In genomic region chr17:48478224-48479013, GRCh38 we compare ENCODE assay signal across 8 cellular contexts. TPM values are rescaled to one million over a fixed set of nuclear protein-coding genes. Genes with fewer than 3 reads are reported as not detected.
DNase-seq lines count a peak whose midpoint lies in the region; ATAC-seq, FAIRE-seq and TF ChIP-seq lines count a peak whose summit lies in the region.

No MANE protein-coding gene starts in this region.

- FAIRE-seq in D721Med (lab: Jason Lieb, UNC) = no peak

- peak overlapping the region; percentile 34 for H2BK20ac ChIP-seq in IMR-90 (ENCODE audit: low read depth, low read length)

- no peak overlapping the region for H3K4me2 ChIP-seq in IMR-90 (ENCODE audit: low read depth, low read length)

- H3K27ac ChIP-seq in IMR-90 (ENCODE audit: insufficient read depth, low read length) (no peak overlapping the region), WERI-Rb-1 (no peak overlapping the region)

- H3K56ac ChIP-seq in IMR-90 (ENCODE audit: extremely low read depth, insufficient read depth, low read length) = no peak overlapping the region

- H2BK15ac ChIP-seq in IMR-90 (ENCODE audit: low read depth, low read length) = peak overlapping the region; percentile 37; the same call in 1 of the 3 replicates

- H2BK5ac ChIP-seq in IMR-90 (ENCODE audit: low read depth, low read length, poor library complexity, severe bottlenecking) = no peak overlapping the region

- no TSS peak for BruUV-seq in IMR-90 (replicated peaks; lab: Mats Ljungman, UMichigan)

- POLR2A ChIA-PET in IMR-90 (lab: Charles Lee; ENCODE audit: unreplicated experiment) = no interaction called here

- ATAC-seq in GM21381 (IDR thresholded peaks at IDR 0.05; ENCODE audit: unreplicated experiment) = peak; percentile 91
- no peak for ATAC-seq in IMR-90 (ENCODE audit: low read depth)

- peaks cover 0 to 14% of the 10 kb centered on the region in 2 experiments; a peak in 2 of 4 replicates for H3K79me1 ChIP-seq in IMR-90 (ENCODE audit: low read depth in 1 of 2, low read length in 2 of 2)

- H3K18ac ChIP-seq in IMR-90 (ENCODE audit: low read depth, low read length) = no peak overlapping the region

- TF ChIP-seq CTCF in GM13976 (IDR thresholded peaks at IDR 0.05; ENCODE audit: borderline replicate concordance, control extremely low read depth, extremely low read depth, insufficient read depth, missing control alignments) (no peak), IMR-90 (conservative IDR thresholded peaks at IDR 0.05; ENCODE audit: low read depth, low read length) (no peak), epithelial cell of esophagus (IDR thresholded peaks at IDR 0.05; ENCODE audit: insufficient read depth, low read depth, low read length, missing control alignments) (peak; percentile 9), D721Med (IDR thresholded peaks at IDR 0.05; ENCODE audit: insufficient read depth, missing control alignments) (no peak), WERI-Rb-1 (IDR thresholded peaks at IDR 0.05; ENCODE audit: low read depth, low read length) (no peak)

- DNase-seq in GM13976 (ENCODE audit: low spot score) (peak; percentile 74), IMR-90 (no peak), epithelial cell of esophagus (ENCODE audit: low read depth) (no peak), D721Med (ENCODE audit: insufficient read length, low spot score) (no peak), islet precursor cell (no peak), WERI-Rb-1 (no peak), glomerular visceral epithelial cell (ENCODE audit: extremely low spot score) (no peak)

- H3K4ac ChIP-seq in IMR-90 (ENCODE audit: low read depth, low read length) = 0 out of 2 replicates have a peak overlapping the region, but pooled peaks have one; percentile 7

- no peak overlapping the region for H2AK9ac ChIP-seq in IMR-90 (replicated peaks; ENCODE audit: low read depth, low read length, poor library complexity)

- H2AK5ac ChIP-seq in IMR-90 (ENCODE audit: low read depth, low read length) = peak overlapping the region; percentile 48

- H3K36me3 ChIP-seq in IMR-90 (ENCODE audit: control insufficient read depth, insufficient read depth, low read length) (no peaks in the 10 kb centered on the region), WERI-Rb-1 (no peaks in the 10 kb centered on the region)

- H3K9me3 ChIP-seq in IMR-90 (ENCODE audit: control insufficient read depth, insufficient read depth, low read length) = no peaks in the 10 kb centered on the region
- peaks cover 7% of the 10 kb centered on the region for H3K9me3 ChIP-seq in WERI-Rb-1 (ENCODE audit: severe bottlenecking)

- H4K5ac ChIP-seq in IMR-90 (ENCODE audit: low read depth, low read length) = no peak overlapping the region

- 0 out of 2 replicates have a peak overlapping the region, but pooled peaks have one; percentile 39 for H3K14ac ChIP-seq in IMR-90 (replicated peaks; ENCODE audit: low read depth, low read length)

- H3K9ac ChIP-seq in IMR-90 (ENCODE audit: low read depth, low read length) = no peak overlapping the region

- no peak for TF ChIP-seq POLR2A in IMR-90 (IDR thresholded peaks at IDR 0.05; ENCODE audit: low read depth, low read length)

- H2AFZ ChIP-seq in IMR-90 (replicated peaks; ENCODE audit: low read length, poor library complexity) = peak overlapping the region; percentile 16

- H3K4me3 ChIP-seq in IMR-90 (ENCODE audit: insufficient read depth, low read depth, low read length) = no peak overlapping the region
- H3K4me3 ChIP-seq in epithelial cell of esophagus (ENCODE audit: low read length) = no peak overlapping the region
- no peak overlapping the region for H3K4me3 ChIP-seq in WERI-Rb-1 (ENCODE audit: low read depth, low read length)

- in situ Hi-C loops in GM13976 (cut with MboI; ENCODE audit: low sequenced_read_pairs, unreplicated experiment) = no loop called here
- in situ Hi-C loops in IMR-90 (cut with MboI; ENCODE audit: low sequenced_read_pairs) = no loop called here

- CTCF ChIA-PET in IMR-90 (lab: Yijun Ruan, JAX) = no interaction called here

- H2BK120ac ChIP-seq in IMR-90 (ENCODE audit: low read depth, low read length) = peak overlapping the region; percentile 33

- intact Hi-C loops in IMR-90 (cut with micrococcal nuclease) = no loop called here

- H3K23ac ChIP-seq in IMR-90 (ENCODE audit: low read depth, low read length) = no peak overlapping the region

- peaks cover 12% of the 10 kb centered on the region for H3K9me1 ChIP-seq in IMR-90 (ENCODE audit: insufficient read depth, low read length)

- no peak for TF ChIP-seq RAD21 in IMR-90 (IDR thresholded peaks at IDR 0.05; ENCODE audit: low read length)

- H3K27me3 ChIP-seq in IMR-90 (ENCODE audit: control insufficient read depth, insufficient read depth, low read length) (no peaks in the 10 kb centered on the region), WERI-Rb-1 (ENCODE audit: insufficient read depth, low read depth, severe bottlenecking) (peaks cover 99% of the 10 kb centered on the region)

- WGBS in IMR-90 (ENCODE audit: extremely low coverage in 2 of 2, insufficient read length in 1 of 2), 2 experiments = 57 to 100% methylated on average over 1 to 2 of the region's 9 CpGs

- 0 out of 2 replicates have a peak, but pooled peaks cover 4% of the 10 kb centered on the region for H4K20me1 ChIP-seq in IMR-90 (ENCODE audit: insufficient read depth, low read length)

- H4K91ac ChIP-seq in IMR-90 (ENCODE audit: insufficient read depth, low read depth, low read length) = no peak overlapping the region

- dilution Hi-C loops in IMR-90 (cut with HindIII; ENCODE audit: low sequenced_read_pairs, unreplicated experiment) = no loop called here

- H3K4me1 ChIP-seq in IMR-90 (ENCODE audit: control insufficient read depth, insufficient read depth, low read length) = peaks cover 5% of the 10 kb centered on the region

- H4K8ac ChIP-seq in IMR-90 (ENCODE audit: low read depth in 2 of 2, low read length in 2 of 2) = no peak overlapping the region

TF ChIP-seq in IMR-90, 13 proteins besides CTCF, POLR2A, EP300 and RAD21:
- TF ChIP-seq MAFK (IDR thresholded peaks at IDR 0.05; ENCODE audit: low read depth, low read length) (no peak), USF2 (IDR thresholded peaks at IDR 0.05; ENCODE audit: low read depth, low read length) (no peak), RCOR1 (IDR thresholded peaks at IDR 0.05; ENCODE audit: insufficient replicate concordance, low read length) (no peak), FOS (IDR thresholded peaks at IDR 0.05; ENCODE audit: low read depth, low read length) (no peak), BHLHE40 (IDR thresholded peaks at IDR 0.05; ENCODE audit: low read depth, low read length) (no peak), ELK1 (IDR thresholded peaks at IDR 0.05; ENCODE audit: borderline replicate concordance, low read depth, low read length) (no peak), CHD1 (IDR thresholded peaks at IDR 0.05; ENCODE audit: low read depth, low read length) (no peak), RFX5 (IDR thresholded peaks at IDR 0.05; ENCODE audit: low read depth, low read length) (no peak), MXI1 (IDR thresholded peaks at IDR 0.05; ENCODE audit: borderline replicate concordance, low read depth, low read length) (no peak), CEBPB (IDR thresholded peaks at IDR 0.05; ENCODE audit: low read depth, low read length) (no peak), SMC3 (IDR thresholded peaks at IDR 0.05; ENCODE audit: low read depth, low read length) (no peak), MAZ (IDR thresholded peaks at IDR 0.05; ENCODE audit: borderline replicate concordance, low read depth, low read length) (no peak), NFE2L2 (IDR thresholded peaks at IDR 0.05; ENCODE audit: low read depth, low read length) (no peak)
TF ChIP-seq in IMR-90: peak in this region for 0.

RNA-seq across cellular contexts. Expression of gene SKAP1, which starts 48.4 kb away (rescaled TPM):
- total RNA-seq in IMR-90 (2012; rRNA removed) = not detected in 2 replicates
- polyA plus RNA-seq in IMR-90 (2012; rRNA removed) = not detected in 2 replicates
- not detected in 2 replicates for polyA plus RNA-seq in IMR-90 (2012; cell fraction: cytosol; rRNA removed)
- not detected in 2 replicates for polyA plus RNA-seq in IMR-90 (2012; cell fraction: nucleus; rRNA removed; ENCODE audit: low replicate concordance)

RNA-seq across cellular contexts. Expression of gene HOXB1, which starts 52.4 kb away (rescaled TPM):
- total RNA-seq in IMR-90 (2012; rRNA removed) = not detected in 2 replicates
- polyA plus RNA-seq in IMR-90 (2012; rRNA removed) = not detected in 2 replicates
- not detected in 2 replicates for polyA plus RNA-seq in IMR-90 (2012; cell fraction: cytosol; rRNA removed)
- 0.05 TPM in 1 of 2 replicates, not detected in the other for polyA plus RNA-seq in IMR-90 (2012; cell fraction: nucleus; rRNA removed; ENCODE audit: low replicate concordance)
